ENCODE assay signal across 14 cellular contexts in the genomic region with DNA sequence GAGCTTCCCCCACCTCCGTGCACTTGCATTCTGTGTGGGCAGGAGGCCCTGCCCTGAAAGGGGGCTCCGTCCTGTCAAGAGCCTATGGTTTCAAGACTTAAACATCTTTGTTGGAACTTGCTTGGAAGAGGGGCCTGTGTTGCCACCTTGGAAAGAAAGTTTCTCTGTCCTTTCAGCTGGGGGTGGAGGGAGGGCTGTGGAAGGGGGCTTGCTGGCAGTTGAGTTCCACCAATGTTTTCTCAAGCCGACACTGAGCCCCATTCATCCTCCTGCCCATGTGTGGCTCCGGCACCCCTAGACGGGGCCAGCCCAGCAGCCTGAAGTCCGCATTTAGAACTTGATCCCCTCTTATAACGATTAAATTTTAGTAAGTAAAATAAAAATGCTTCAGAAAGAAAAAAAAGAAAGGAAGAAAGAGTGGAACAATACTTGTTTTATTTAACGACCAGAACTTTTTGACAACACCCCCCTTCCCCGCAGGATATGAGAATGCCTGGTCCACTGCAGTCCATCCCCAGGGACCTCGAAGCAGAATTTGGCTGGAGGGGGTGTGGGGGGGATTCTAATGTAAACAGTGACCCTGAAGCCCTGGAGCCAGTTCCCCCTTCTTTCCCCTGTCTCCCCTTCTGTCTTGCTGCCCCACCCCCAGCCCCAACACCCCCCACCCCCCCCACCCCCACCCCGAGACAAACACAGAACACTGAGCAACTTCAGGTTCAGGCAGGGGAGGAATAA. TPM values are rescaled to one million over a fixed set of nuclear protein-coding genes. Genes with fewer than 3 reads are reported as not detected.
A peak's percentile ranks its signal among the peaks of the same experiment; 100 is the strongest.
DNase-seq lines count a peak whose midpoint lies in the region; ATAC-seq and TF ChIP-seq lines count a peak whose summit lies in the region.
"Had no signal": no experiment of that assay in that cellular context is flagged by ENCODE, and none has a peak within 500 bp of the region (broad histone marks: within the 10 kb centered on the region; RNA-seq: fewer than 3 reads in every experiment).

No MANE protein-coding gene starts in this region.

- WGBS in H9 (ENCODE audit: extremely low coverage, insufficient read length, low lambda C conversion rate): no CpG with 5 or more reads among the region's 11 CpGs
- WGBS in thyroid gland, 2 donors: 82% methylated on average over 11 of the region's 11 CpGs

- H3K27me3 Mint-ChIP-seq in H9 (ENCODE audit: low read depth): no peaks in the 10 kb centered on the region
- H3K27me3 Mint-ChIP-seq: effector memory CD8-positive, alpha-beta T cell had no signal

- no peak overlapping the region for H2AK5ac ChIP-seq in H9 (ENCODE audit: insufficient read length, low read length)

- H3K9ac ChIP-seq in H9 (ENCODE audit: extremely low read depth, insufficient read length, low read length): no peak overlapping the region
- no peak overlapping the region for H3K9ac ChIP-seq in PC-3 (ENCODE audit: low read length)

- no peak overlapping the region for H4K5ac ChIP-seq in H9 (ENCODE audit: insufficient read length, low read depth, low read length)

- no peak overlapping the region for H2BK20ac ChIP-seq in H9 (ENCODE audit: low read depth, low read length, poor library complexity, severe bottlenecking)

- H3K79me2 ChIP-seq in H9 (ENCODE audit: insufficient read depth, low read length): no peaks in the 10 kb centered on the region
- no peaks in the 10 kb centered on the region for H3K79me2 ChIP-seq in PC-3 (ENCODE audit: low read length)

- no peaks in the 10 kb centered on the region for H3F3A ChIP-seq in PC-3 (ENCODE audit: low read length, unreplicated experiment)

- H3T11ph ChIP-seq in H9 (ENCODE audit: low read length): no peak overlapping the region

- no peaks in the 10 kb centered on the region for H3K9me3 Mint-ChIP-seq in H9
- H3K9me3 Mint-ChIP-seq: effector memory CD8-positive, alpha-beta T cell had no signal

- H3K4me2 ChIP-seq in H9 (ENCODE audit: insufficient read depth, insufficient read length, low read length) (no peak overlapping the region), PC-3 (ENCODE audit: low read length) (no peak overlapping the region)

- no peak overlapping the region for H3K4ac ChIP-seq in H9 (ENCODE audit: low read depth, low read length)

- no peaks in the 10 kb centered on the region for H3K23me2 ChIP-seq in H9 (ENCODE audit: insufficient read length, low read depth, low read length, poor library complexity, severe bottlenecking)

- H4K20me1 ChIP-seq in H9 (ENCODE audit: control insufficient read depth, insufficient read depth, insufficient read length) (no peaks in the 10 kb centered on the region), PC-3 (ENCODE audit: low read length) (no peaks in the 10 kb centered on the region)

- peak overlapping the region in 2 of 3 experiments; percentile 32 to 79; a peak in 3 of 7 replicates for H3K27ac Mint-ChIP-seq in H9
- H3K27ac Mint-ChIP-seq: effector memory CD8-positive, alpha-beta T cell had no signal

- TF ChIP-seq CTCF in H9 (conservative IDR thresholded peaks at IDR 0.05) (no peak), thyroid gland (IDR thresholded peaks at IDR 0.05) (no peak), PC-3 (conservative IDR thresholded peaks at IDR 0.05; ENCODE audit: low read depth, low read length) (no peak)

- H2BK15ac ChIP-seq in H9 (ENCODE audit: low read depth, low read length): no peak overlapping the region

- H2BK12ac ChIP-seq in H9 (ENCODE audit: insufficient read length, low read depth, low read length): no peak overlapping the region

- CTCF ChIA-PET in PC-3 (lab: Charles Lee): no interaction called here

- no peak overlapping the region for H2AFZ ChIP-seq in H9 (ENCODE audit: low read length)
- no peak overlapping the region for H2AFZ ChIP-seq in PC-3 (ENCODE audit: low read length)

- no peak overlapping the region for H4K91ac ChIP-seq in H9 (ENCODE audit: insufficient read length, low read depth, low read length)

- no TSS peak for BruUV-seq in PC-3 (replicated peaks; lab: Mats Ljungman, UMichigan)

- no peak overlapping the region for H2BK120ac ChIP-seq in H9 (ENCODE audit: low read depth, low read length, poor library complexity, severe bottlenecking)

- H3K4me1 ChIP-seq in H9 (ENCODE audit: insufficient read depth, low read length): peaks cover 6% of the 10 kb centered on the region; the same call in 1 of the 2 replicates
- H3K4me1 ChIP-seq in thyroid gland: peaks cover 0 to 9% of the 10 kb centered on the region in 2 donors
- H3K4me1 ChIP-seq in PC-3 (ENCODE audit: insufficient read depth, low read length): no peaks in the 10 kb centered on the region
- H3K4me1 ChIP-seq: BE2C had no signal

- H3K4me3 ChIP-seq in thyroid gland (replicated peaks in 1 of 3): no peak overlapping the region
- H3K4me3 ChIP-seq in PC-3 (ENCODE audit: low read length): no peak overlapping the region

- H3K4me1 Mint-ChIP-seq in H9: peaks cover 22 to 37% of the 10 kb centered on the region in 2 experiments

- no peak overlapping the region for H3K18ac ChIP-seq in H9 (ENCODE audit: insufficient read length, low read depth, low read length)

- no peaks in the 10 kb centered on the region for H3K27me3 ChIP-seq in H9 (ENCODE audit: insufficient read depth, low read length)
- no peaks in the 10 kb centered on the region for H3K27me3 ChIP-seq in thyroid gland
- H3K27me3 ChIP-seq in PC-3 (ENCODE audit: low read length): no peaks in the 10 kb centered on the region
- H3K27me3 ChIP-seq: BE2C had no signal

- no peak overlapping the region for H3K56ac ChIP-seq in H9 (ENCODE audit: insufficient read length, low read depth, low read length)

- TF ChIP-seq POLR2A in thyroid gland (IDR thresholded peaks at IDR 0.05): no peak

- no peak overlapping the region for H3K27ac ChIP-seq in H9 (ENCODE audit: insufficient read length, low read depth, low read length)
- H3K27ac ChIP-seq in cingulate gyrus (ENCODE audit: low read depth, low read length): peak overlapping the region; percentile 55
- H3K27ac ChIP-seq in thyroid gland: peak overlapping the region in 2 of 3 donors; percentile 40 to 56
- H3K27ac ChIP-seq in PC-3 (ENCODE audit: low read length): no peak overlapping the region

- no peaks in the 10 kb centered on the region for H3K79me1 ChIP-seq in H9 (ENCODE audit: insufficient read depth, low read depth, low read length, poor library complexity, severe bottlenecking)

- POLR2A ChIA-PET in PC-3 (lab: Charles Lee; ENCODE audit: unreplicated experiment): no interaction called here

- DNase-seq in H9 (no peak), mesenteric fat pad (ENCODE audit: low spot score) (peak; percentile 57), thyroid gland (no peak), PC-3 (no peak), NCI-H524 treated with DMSO at 0.1 percent for 48 hours (lab: John Stamatoyannopoulos, UW) (no peak), SIG-M5 (lab: John Stamatoyannopoulos, UW) (no peak)
- DNase-seq: activated gamma-delta T cell treated with Interleukin-2 at 50 U/mL for 16 hours; BE2C; effector memory CD8-positive, alpha-beta T cell; NCI-H2029; NCI-H774; T-helper 2 cell had no signal

- H3K36me3 Mint-ChIP-seq in H9 (ENCODE audit: insufficient read depth in 1 of 3, low read depth in 3 of 3): peaks cover 0 to 13% (median 4%) of the 10 kb centered on the region in 3 experiments; a peak in 4 of 7 replicates

- H4K8ac ChIP-seq in H9 (replicated peaks; ENCODE audit: insufficient read length, low read depth, low read length): no peak overlapping the region

- no peaks in the 10 kb centered on the region for H3K36me3 ChIP-seq in thyroid gland
- no peaks in the 10 kb centered on the region for H3K36me3 ChIP-seq in PC-3 (ENCODE audit: low read depth, low read length)
- H3K36me3 ChIP-seq: BE2C had no signal

- no peak overlapping the region for H3K4me3 Mint-ChIP-seq in H9
- H3K4me3 Mint-ChIP-seq: effector memory CD8-positive, alpha-beta T cell had no signal

- no peak overlapping the region for H3K14ac ChIP-seq in H9 (ENCODE audit: insufficient read depth, low read length)

- no peak overlapping the region for H2BK5ac ChIP-seq in H9 (ENCODE audit: insufficient read length, low read length)

- H3K9me3 ChIP-seq in H9 (ENCODE audit: control insufficient read depth, low read depth, low read length): no peaks in the 10 kb centered on the region
- no peaks in the 10 kb centered on the region for H3K9me3 ChIP-seq in thyroid gland
- H3K9me3 ChIP-seq in PC-3 (ENCODE audit: low read length): no peaks in the 10 kb centered on the region
- H3K9me3 ChIP-seq: BE2C had no signal

- intact Hi-C loops in thyroid gland (cut with DNase I) (no loop called here), PC-3 (cut with micrococcal nuclease) (no loop called here)

- no peaks in the 10 kb centered on the region for H3K9me2 ChIP-seq in PC-3 (replicated peaks; ENCODE audit: low read length)

- no peak overlapping the region for H3K23ac ChIP-seq in H9 (ENCODE audit: insufficient read length, low read depth, low read length)

- no peak for ATAC-seq in PC-3
- ATAC-seq: effector memory CD8-positive, alpha-beta T cell had no signal

RNA-seq across cellular contexts. Expression of a gene that starts 26.9 kb away (rescaled TPM):
- total RNA-seq in H9 (2021) (0.75 and 1.6 TPM in 2 replicates), mesenteric fat pad (0.61 TPM), thyroid gland (1 to 10 TPM in 2 of 4 donors, under 1 TPM in 2; 0.67 to 1.8 (median 1.3) TPM), PC-3 (2014; rRNA removed) (0.22 TPM in 1 of 2 replicates, not detected in the other)
- total RNA-seq: HT-29 had no signal

Comparison
In these comparisons a context has a peak if more than half of its experiments do, and no peak if none do; other contexts are left out.
1. H3K27ac ChIP-seq: peak in cingulate gyrus (single experiment) and thyroid gland (2 of 3); none in H9 (single experiment) and PC-3 (single experiment).